In genomic region chr1:20395255-20395654, GRCh38 we compare ENCODE assay signal across 27 cellular contexts.
"Had no signal": no experiment of that assay in that cellular context is flagged by ENCODE, and none has a peak within 500 bp of the region (broad histone marks: within the 10 kb centered on the region; RNA-seq: fewer than 3 reads in every experiment).

No MANE protein-coding gene starts in this region.

- H3K27ac ChIP-seq: stomach, suprapubic skin, testis, thoracic aorta, thyroid gland, tibial artery, tibial nerve, transverse colon, upper lobe of left lung, upper lobe of right lung, uterus, vagina had no signal

- H3K9me3 ChIP-seq: testis, thyroid gland, uterus, vagina had no signal

- H3K4me3 ChIP-seq: stomach, suprapubic skin, testis, thoracic aorta, thyroid gland, tibial artery, tibial nerve, transverse colon, upper lobe of left lung, upper lobe of right lung, uterus, vagina had no signal

- DNase-seq: stimulated activated CD4-positive, alpha-beta T cell treated with anti-CD3 and anti-CD28 coated beads, Interleukin-2, amount 100 ng/mL, for 48 hours; stimulated activated CD4-positive, alpha-beta T cell treated with anti-CD3 and anti-CD28 coated beads, Interleukin-4, amount 100 ng/mL, for 1 hour; stimulated activated CD4-positive, alpha-beta T cell treated with anti-CD3 and anti-CD28 coated beads, Interleukin-4, amount 100 ng/mL, for 24 hours; stimulated activated CD4-positive, alpha-beta T cell treated with anti-CD3 and anti-CD28 coated beads, Interleukin-4, amount 100 ng/mL, for 4 hours; stimulated activated CD8-positive, alpha-beta memory T cell treated with anti-CD3 and anti-CD28 coated beads, Interleukin-4, amount 100 ng/mL, for 48 hours; stimulated activated naive B cell treated with anti-CD40 and anti-IgM and Interleukin-4, amounts not matched to agents 10 μg/mL and 1 μg/mL and 100 μg/mL, for 72 hours; stimulated activated naive CD4-positive, alpha-beta T cell; stimulated activated naive CD4-positive, alpha-beta T cell treated with Interleukin-2 at 50 U/mL for 16 hours; stimulated activated naive CD8-positive, alpha-beta T cell treated with anti-CD3 and anti-CD28 coated beads, Interleukin-15, amount 100 ng/mL, for 72 hours; stimulated activated naive CD8-positive, alpha-beta T cell treated with anti-CD3 and anti-CD28 coated beads, Interleukin-15, Interleukin-2, amounts not matched to agents 100 U/mL and 50 U/mL, for 24 hours; stomach; substantia nigra; testis; thyroid gland; transverse colon; trophoblast cell; upper lobe of left lung; upper lobe of right lung; uterus had no signal

- FAIRE-seq: urothelium cell line had no signal

- H3K36me3 ChIP-seq: stomach, suprapubic skin, thoracic aorta, thyroid gland, tibial artery, tibial nerve, transverse colon, upper lobe of left lung, upper lobe of right lung, uterus, vagina had no signal

- H3K4me1 ChIP-seq: stomach, suprapubic skin, testis, thyroid gland, tibial artery, transverse colon, upper lobe of left lung, upper lobe of right lung, uterus, vagina had no signal

- H3K27me3 ChIP-seq: testis, thyroid gland, upper lobe of left lung, upper lobe of right lung, uterus, vagina had no signal

- ATAC-seq: stimulated activated effector memory CD8-positive, alpha-beta T cell treated with anti-CD3 and anti-CD28 coated beads, Interleukin-12 subunit alpha, Interleukin-12 subunit beta, amount 100 ng/mL, for 72 hours; stimulated activated memory B cell treated with anti-CD40 and anti-IgM and Interleukin-4, amounts not matched to agents 10 μg/mL and 1 μg/mL and 100 μg/mL, for 72 hours; stimulated activated naive B cell treated with anti-CD40 and anti-IgM and Interleukin-4, amounts not matched to agents 10 μg/mL and 1 μg/mL and 100 μg/mL, for 72 hours; stimulated activated naive CD8-positive, alpha-beta T cell treated with anti-CD3 and anti-CD28 coated beads, Interleukin-15, amount 100 ng/mL, for 72 hours; stimulated activated naive CD8-positive, alpha-beta T cell treated with anti-CD3 and anti-CD28 coated beads, Interleukin-15, Interleukin-2, amounts not matched to agents 100 U/mL and 50 U/mL, for 24 hours; upper lobe of right lung had no signal
